ENCODE assay signal across 2 cellular contexts in the genomic region with DNA sequence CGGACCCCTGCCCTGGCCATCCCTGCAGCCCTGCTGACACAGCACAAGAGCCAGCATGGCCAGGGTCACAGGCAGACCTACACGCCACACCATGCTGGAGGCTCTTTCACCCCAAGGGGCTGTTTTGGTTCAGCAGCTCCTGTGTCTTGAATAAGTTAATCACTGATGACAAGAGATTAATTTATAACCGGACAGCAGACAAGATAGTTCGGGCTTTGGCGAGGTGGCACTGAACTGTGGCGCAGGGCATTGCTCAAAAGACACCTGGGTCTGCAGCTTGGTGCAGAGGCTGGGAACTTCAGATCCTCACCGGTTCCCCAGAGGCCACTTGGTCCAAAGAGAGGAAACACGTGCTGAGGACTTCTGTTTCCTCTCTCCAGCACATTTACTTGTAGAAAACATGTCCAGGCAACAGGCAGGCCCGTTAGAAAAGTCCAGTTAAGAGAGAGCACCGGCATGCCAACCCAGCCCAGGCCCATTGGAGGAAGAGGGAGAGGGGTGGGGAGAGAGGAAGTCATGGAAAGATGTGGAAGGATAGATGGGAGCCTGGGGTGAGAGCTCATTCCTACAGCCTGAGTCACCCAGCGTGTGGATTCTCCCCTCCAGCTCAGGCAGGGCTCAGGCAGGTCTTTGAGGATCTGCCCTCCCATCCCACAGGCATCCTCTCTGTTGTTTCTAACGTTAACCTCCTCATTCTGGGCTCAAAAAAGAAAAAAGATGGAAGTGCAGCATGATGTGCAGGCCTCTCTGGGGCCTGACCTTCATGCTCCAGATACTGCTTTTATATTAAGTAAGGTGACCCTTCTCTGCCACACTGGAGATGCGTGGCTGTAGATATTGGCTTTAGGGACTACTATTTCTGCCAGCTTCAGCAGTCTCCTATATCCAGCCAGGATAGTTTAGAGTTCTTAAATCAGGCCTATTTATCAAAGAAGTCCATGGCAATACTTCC.
TF ChIP-seq lines count a peak whose summit lies in the region.

No MANE protein-coding gene starts in this region.

TF ChIP-seq in HEK293, 187 proteins besides CTCF, POLR2A, EP300 and RAD21 (continued from another document and continues in another):
- TF ChIP-seq, protein P1, sequence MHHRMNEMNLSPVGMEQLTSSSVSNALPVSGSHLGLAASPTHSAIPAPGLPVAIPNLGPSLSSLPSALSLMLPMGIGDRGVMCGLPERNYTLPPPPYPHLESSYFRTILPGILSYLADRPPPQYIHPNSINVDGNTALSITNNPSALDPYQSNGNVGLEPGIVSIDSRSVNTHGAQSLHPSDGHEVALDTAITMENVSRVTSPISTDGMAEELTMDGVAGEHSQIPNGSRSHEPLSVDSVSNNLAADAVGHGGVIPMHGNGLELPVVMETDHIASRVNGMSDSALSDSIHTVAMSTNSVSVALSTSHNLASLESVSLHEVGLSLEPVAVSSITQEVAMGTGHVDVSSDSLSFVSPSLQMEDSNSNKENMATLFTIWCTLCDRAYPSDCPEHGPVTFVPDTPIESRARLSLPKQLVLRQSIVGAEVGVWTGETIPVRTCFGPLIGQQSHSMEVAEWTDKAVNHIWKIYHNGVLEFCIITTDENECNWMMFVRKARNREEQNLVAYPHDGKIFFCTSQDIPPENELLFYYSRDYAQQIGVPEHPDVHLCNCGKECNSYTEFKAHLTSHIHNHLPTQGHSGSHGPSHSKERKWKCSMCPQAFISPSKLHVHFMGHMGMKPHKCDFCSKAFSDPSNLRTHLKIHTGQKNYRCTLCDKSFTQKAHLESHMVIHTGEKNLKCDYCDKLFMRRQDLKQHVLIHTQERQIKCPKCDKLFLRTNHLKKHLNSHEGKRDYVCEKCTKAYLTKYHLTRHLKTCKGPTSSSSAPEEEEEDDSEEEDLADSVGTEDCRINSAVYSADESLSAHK (tag by site-specific recombination; IDR thresholded peaks at IDR 0.05), result no peak
- no peak for TF ChIP-seq ZNF112 (tag by site-specific recombination; IDR thresholded peaks at IDR 0.05)
- no peak for TF ChIP-seq ZNF239 (tag by site-specific recombination; IDR thresholded peaks at IDR 0.05)
- no peak for TF ChIP-seq KLF7 (tag by site-specific recombination; IDR thresholded peaks at IDR 0.05; ENCODE audit: borderline replicate concordance)
- TF ChIP-seq, protein P2, sequence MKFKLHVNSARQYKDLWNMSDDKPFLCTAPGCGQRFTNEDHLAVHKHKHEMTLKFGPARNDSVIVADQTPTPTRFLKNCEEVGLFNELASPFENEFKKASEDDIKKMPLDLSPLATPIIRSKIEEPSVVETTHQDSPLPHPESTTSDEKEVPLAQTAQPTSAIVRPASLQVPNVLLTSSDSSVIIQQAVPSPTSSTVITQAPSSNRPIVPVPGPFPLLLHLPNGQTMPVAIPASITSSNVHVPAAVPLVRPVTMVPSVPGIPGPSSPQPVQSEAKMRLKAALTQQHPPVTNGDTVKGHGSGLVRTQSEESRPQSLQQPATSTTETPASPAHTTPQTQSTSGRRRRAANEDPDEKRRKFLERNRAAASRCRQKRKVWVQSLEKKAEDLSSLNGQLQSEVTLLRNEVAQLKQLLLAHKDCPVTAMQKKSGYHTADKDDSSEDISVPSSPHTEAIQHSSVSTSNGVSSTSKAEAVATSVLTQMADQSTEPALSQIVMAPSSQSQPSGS (tag by site-specific recombination; IDR thresholded peaks at IDR 0.05; ENCODE audit: low read depth), result no peak
- no peak for TF ChIP-seq ZNF174 (tag by site-specific recombination; IDR thresholded peaks at IDR 0.05)
- TF ChIP-seq, protein P3, sequence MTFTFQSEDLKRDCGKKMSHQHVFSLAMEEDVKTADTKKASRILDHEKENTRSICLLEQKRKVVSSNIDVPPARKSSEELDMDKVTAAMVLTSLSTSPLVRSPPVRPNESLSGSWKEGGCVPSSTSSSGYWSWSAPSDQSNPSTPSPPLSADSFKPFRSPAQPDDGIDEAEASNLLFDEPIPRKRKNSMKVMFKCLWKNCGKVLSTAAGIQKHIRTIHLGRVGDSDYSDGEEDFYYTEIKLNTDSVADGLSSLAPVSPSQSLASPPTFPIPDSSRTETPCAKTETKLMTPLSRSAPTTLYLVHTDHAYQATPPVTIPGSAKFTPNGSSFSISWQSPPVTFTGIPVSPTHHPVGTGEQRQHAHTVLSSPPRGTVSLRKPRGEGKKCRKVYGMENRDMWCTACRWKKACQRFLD (tag by site-specific recombination; IDR thresholded peaks at IDR 0.05), result no peak
- TF ChIP-seq TRIM28 (IDR thresholded peaks at IDR 0.05; ENCODE audit: borderline replicate concordance, low read length), result no peak
- 0 out of 2 replicates have a peak, but pooled peaks have one; percentile 17 for TF ChIP-seq ZBTB17 (tag by site-specific recombination; IDR thresholded peaks at IDR 0.05)
- no peak for TF ChIP-seq ZIC2 (tag by site-specific recombination; IDR thresholded peaks at IDR 0.05)
- TF ChIP-seq ZNF354C (tag by site-specific recombination; IDR thresholded peaks at IDR 0.05; ENCODE audit: borderline replicate concordance, low read depth), result no peak
- no peak for TF ChIP-seq SETDB1 (IDR thresholded peaks at IDR 0.05; ENCODE audit: insufficient read length, low read length)
- TF ChIP-seq, protein P4, sequence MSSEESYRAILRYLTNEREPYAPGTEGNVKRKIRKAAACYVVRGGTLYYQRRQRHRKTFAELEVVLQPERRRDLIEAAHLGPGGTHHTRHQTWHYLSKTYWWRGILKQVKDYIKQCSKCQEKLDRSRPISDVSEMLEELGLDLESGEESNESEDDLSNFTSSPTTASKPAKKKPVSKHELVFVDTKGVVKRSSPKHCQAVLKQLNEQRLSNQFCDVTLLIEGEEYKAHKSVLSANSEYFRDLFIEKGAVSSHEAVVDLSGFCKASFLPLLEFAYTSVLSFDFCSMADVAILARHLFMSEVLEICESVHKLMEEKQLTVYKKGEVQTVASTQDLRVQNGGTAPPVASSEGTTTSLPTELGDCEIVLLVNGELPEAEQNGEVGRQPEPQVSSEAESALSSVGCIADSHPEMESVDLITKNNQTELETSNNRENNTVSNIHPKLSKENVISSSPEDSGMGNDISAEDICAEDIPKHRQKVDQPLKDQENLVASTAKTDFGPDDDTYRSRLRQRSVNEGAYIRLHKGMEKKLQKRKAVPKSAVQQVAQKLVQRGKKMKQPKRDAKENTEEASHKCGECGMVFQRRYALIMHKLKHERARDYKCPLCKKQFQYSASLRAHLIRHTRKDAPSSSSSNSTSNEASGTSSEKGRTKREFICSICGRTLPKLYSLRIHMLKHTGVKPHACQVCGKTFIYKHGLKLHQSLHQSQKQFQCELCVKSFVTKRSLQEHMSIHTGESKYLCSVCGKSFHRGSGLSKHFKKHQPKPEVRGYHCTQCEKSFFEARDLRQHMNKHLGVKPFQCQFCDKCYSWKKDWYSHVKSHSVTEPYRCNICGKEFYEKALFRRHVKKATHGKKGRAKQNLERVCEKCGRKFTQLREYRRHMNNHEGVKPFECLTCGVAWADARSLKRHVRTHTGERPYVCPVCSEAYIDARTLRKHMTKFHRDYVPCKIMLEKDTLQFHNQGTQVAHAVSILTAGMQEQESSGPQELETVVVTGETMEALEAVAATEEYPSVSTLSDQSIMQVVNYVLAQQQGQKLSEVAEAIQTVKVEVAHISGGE (tag by site-specific recombination; conservative IDR thresholded peaks at IDR 0.05; ENCODE audit: low read depth), result no peak

TF ChIP-seq in SK-N-SH, 30 proteins besides CTCF, POLR2A, EP300 and RAD21 (continued from another document):
- TF ChIP-seq, protein P5, sequence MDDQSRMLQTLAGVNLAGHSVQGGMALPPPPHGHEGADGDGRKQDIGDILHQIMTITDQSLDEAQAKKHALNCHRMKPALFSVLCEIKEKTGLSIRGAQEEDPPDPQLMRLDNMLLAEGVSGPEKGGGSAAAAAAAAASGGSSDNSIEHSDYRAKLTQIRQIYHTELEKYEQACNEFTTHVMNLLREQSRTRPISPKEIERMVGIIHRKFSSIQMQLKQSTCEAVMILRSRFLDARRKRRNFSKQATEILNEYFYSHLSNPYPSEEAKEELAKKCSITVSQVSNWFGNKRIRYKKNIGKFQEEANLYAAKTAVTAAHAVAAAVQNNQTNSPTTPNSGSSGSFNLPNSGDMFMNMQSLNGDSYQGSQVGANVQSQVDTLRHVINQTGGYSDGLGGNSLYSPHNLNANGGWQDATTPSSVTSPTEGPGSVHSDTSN (IDR thresholded peaks at IDR 0.05), result peak; percentile 25; the same call in 1 of the 2 replicates
- TF ChIP-seq NFIC (IDR thresholded peaks at IDR 0.05; ENCODE audit: borderline replicate concordance) (no peak), FOSL2 (IDR thresholded peaks at IDR 0.05; ENCODE audit: borderline replicate concordance, low read depth) (peak; percentile 74; the same call in 1 of the 2 replicates)
- TF ChIP-seq, protein P6, sequence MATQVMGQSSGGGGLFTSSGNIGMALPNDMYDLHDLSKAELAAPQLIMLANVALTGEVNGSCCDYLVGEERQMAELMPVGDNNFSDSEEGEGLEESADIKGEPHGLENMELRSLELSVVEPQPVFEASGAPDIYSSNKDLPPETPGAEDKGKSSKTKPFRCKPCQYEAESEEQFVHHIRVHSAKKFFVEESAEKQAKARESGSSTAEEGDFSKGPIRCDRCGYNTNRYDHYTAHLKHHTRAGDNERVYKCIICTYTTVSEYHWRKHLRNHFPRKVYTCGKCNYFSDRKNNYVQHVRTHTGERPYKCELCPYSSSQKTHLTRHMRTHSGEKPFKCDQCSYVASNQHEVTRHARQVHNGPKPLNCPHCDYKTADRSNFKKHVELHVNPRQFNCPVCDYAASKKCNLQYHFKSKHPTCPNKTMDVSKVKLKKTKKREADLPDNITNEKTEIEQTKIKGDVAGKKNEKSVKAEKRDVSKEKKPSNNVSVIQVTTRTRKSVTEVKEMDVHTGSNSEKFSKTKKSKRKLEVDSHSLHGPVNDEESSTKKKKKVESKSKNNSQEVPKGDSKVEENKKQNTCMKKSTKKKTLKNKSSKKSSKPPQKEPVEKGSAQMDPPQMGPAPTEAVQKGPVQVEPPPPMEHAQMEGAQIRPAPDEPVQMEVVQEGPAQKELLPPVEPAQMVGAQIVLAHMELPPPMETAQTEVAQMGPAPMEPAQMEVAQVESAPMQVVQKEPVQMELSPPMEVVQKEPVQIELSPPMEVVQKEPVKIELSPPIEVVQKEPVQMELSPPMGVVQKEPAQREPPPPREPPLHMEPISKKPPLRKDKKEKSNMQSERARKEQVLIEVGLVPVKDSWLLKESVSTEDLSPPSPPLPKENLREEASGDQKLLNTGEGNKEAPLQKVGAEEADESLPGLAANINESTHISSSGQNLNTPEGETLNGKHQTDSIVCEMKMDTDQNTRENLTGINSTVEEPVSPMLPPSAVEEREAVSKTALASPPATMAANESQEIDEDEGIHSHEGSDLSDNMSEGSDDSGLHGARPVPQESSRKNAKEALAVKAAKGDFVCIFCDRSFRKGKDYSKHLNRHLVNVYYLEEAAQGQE (IDR thresholded peaks at IDR 0.05; ENCODE audit: low read depth, low read length), result no peak
TF ChIP-seq in SK-N-SH: peak in this region for 5.
